Comparison of ENCODE assay signal across 15 cellular contexts in genomic region chr5:169657127-169657526, GRCh38. TPM values are rescaled to one million over a fixed set of nuclear protein-coding genes. Genes with fewer than 3 reads are reported as not detected.
DNase-seq lines count a peak whose midpoint lies in the region; ATAC-seq and TF ChIP-seq lines count a peak whose summit lies in the region.
"Had no signal": no experiment of that assay in that cellular context is flagged by ENCODE, and none has a peak within 500 bp of the region (broad histone marks: within the 10 kb centered on the region; RNA-seq: fewer than 3 reads in every experiment).

No MANE protein-coding gene starts in this region.

- H4K20me1 ChIP-seq in GM23248 (ENCODE audit: insufficient read depth): no peaks in the 10 kb centered on the region

- H3K4me1 Mint-ChIP-seq in CD14-positive monocyte: peaks cover 46% of the 10 kb centered on the region

- DNase-seq in CD14-positive monocyte (ENCODE audit: low spot score): no peak
- DNase-seq in GM23248: peak; percentile 10
- no peak for DNase-seq in activated naive CD4-positive, alpha-beta T cell treated with anti-CD3 and anti-CD28 coated beads, Interleukin-2, amount 50 U/mL, for 72 hours (ENCODE audit: low spot score in 2 of 2)
- no peak for DNase-seq in amygdala (lab: John Stamatoyannopoulos, UW)
- DNase-seq in OCI-M1 (lab: John Stamatoyannopoulos, UW): no peak
- DNase-seq in superior temporal gyrus (ENCODE audit: extremely low spot score): no peak
- DNase-seq in DMS153 treated with DMSO at 0.1 percent for 48 hours (lab: John Stamatoyannopoulos, UW; ENCODE audit: unreplicated experiment): no peak
- DNase-seq: DMS79, gastrocnemius medialis, Karpas-422, NCI-H1694, NCI-H526 treated with DMSO at 0.1 percent for 48 hours had no signal

- WGBS in GM23248 (ENCODE audit: low coverage in 1 of 2, low lambda C conversion rate in 2 of 2, missing lambda C conversion rate in 2 of 2), 2 experiments: 56 to 77% methylated on average over 1 of the region's 1 CpG

- H3K4me2 ChIP-seq in GM23248 (ENCODE audit: unreplicated experiment): no peak overlapping the region

- 0 out of 2 replicates have a peak overlapping the region, but pooled peaks have one; percentile 1 for H3K9ac ChIP-seq in GM23248

- H3K4me3 Mint-ChIP-seq in CD14-positive monocyte: no peak overlapping the region

- H3F3A ChIP-seq in GM23248 (ENCODE audit: insufficient read depth): peaks cover 11% of the 10 kb centered on the region

- intact Hi-C loops in CD14-positive monocyte (cut with micrococcal nuclease): loop anchor here in 1 of 2 donors (2.0 to 5.0 kb wide), 2 partner anchors 20 to 75 kb away; partner anchors contain the start of genes DOCK2 and SPDL1

- H3K4me1 ChIP-seq in GM23248 (ENCODE audit: insufficient read depth): peaks cover 14% of the 10 kb centered on the region
- H3K4me1 ChIP-seq: gastrocnemius medialis had no signal

- H3K27ac Mint-ChIP-seq in CD14-positive monocyte: peak overlapping the region in 5 of 7 donors; percentile 66 to 97 (median 86)
- H3K27ac Mint-ChIP-seq in activated naive CD4-positive, alpha-beta T cell treated with anti-CD3 and anti-CD28 coated beads, Interleukin-2, amount 50 U/mL, for 72 hours: peak overlapping the region; percentile 86 to 92

- H3K36me3 Mint-ChIP-seq in CD14-positive monocyte: peaks cover 63 to 72% of the 10 kb centered on the region in 2 donors
- H3K36me3 Mint-ChIP-seq in activated naive CD4-positive, alpha-beta T cell treated with anti-CD3 and anti-CD28 coated beads, Interleukin-2, amount 50 U/mL, for 72 hours: peaks cover 12 to 75% of the 10 kb centered on the region in 2 donors

- H3K79me2 ChIP-seq in GM23248 (ENCODE audit: insufficient read depth): no peaks in the 10 kb centered on the region

- peak overlapping the region; percentile 69 for H3K27ac ChIP-seq in GM23248
- H3K27ac ChIP-seq: gastrocnemius medialis, HL-60 had no signal

- no peak overlapping the region; the same call in 1 of the 2 replicates for H2AFZ ChIP-seq in GM23248

- H3K27me3 Mint-ChIP-seq in CD14-positive monocyte (ENCODE audit: low read depth in 3 of 3): no peaks in the 10 kb centered on the region

- in situ Hi-C loops in GM23248 (cut with MboI): no loop called here

- no peak overlapping the region for H3K4me3 ChIP-seq in GM23248
- H3K4me3 ChIP-seq: gastrocnemius medialis had no signal

- H3K9me3 ChIP-seq in GM23248 (ENCODE audit: low read depth): no peaks in the 10 kb centered on the region
- H3K9me3 ChIP-seq: gastrocnemius medialis had no signal

- H3K36me3 ChIP-seq in GM23248 (ENCODE audit: low read depth): no peaks in the 10 kb centered on the region
- H3K36me3 ChIP-seq: gastrocnemius medialis had no signal

- no peaks in the 10 kb centered on the region for H3K27me3 ChIP-seq in GM23248 (replicated peaks; ENCODE audit: insufficient read depth)
- H3K27me3 ChIP-seq: gastrocnemius medialis had no signal

- no peak for TF ChIP-seq CTCF in CD14-positive monocyte (IDR thresholded peaks at IDR 0.05)

- ATAC-seq in GM18517 (IDR thresholded peaks at IDR 0.05; ENCODE audit: unreplicated experiment): peak; percentile 49
- ATAC-seq in activated naive CD4-positive, alpha-beta T cell treated with anti-CD3 and anti-CD28 coated beads, Interleukin-2, amount 50 U/mL, for 72 hours: peak; percentile 70 to 71
- ATAC-seq: gastrocnemius medialis, Right ventricle myocardium inferior had no signal

- no peaks in the 10 kb centered on the region for H3K9me2 ChIP-seq in GM23248 (ENCODE audit: insufficient read depth)

- H3K9me3 Mint-ChIP-seq in CD14-positive monocyte: no peaks in the 10 kb centered on the region
- peaks cover 0 to 12% of the 10 kb centered on the region in 2 donors for H3K9me3 Mint-ChIP-seq in activated naive CD4-positive, alpha-beta T cell treated with anti-CD3 and anti-CD28 coated beads, Interleukin-2, amount 50 U/mL, for 72 hours

RNA-seq across cellular contexts. Expression of gene DOCK2, which starts 20.1 kb away (rescaled TPM):
- 100 to 1,000 TPM in 1 of 2 donors, 10 to 100 TPM in 1; 57.5 to 115 TPM for polyA plus RNA-seq in CD14-positive monocyte
- 10.4 and 12.1 TPM in 2 replicates for total RNA-seq in GM23248 (2014; rRNA removed; shearing (Covaris generic))
- polyA plus RNA-seq in GM23248 (2016; fragmentation: Nextera tagmentation; extraction: Ambion mirVana): 5.4 and 6.5 TPM in 2 replicates
- 100 to 1,000 TPM; 210 to 220 TPM for total RNA-seq in activated naive CD4-positive, alpha-beta T cell treated with anti-CD3 and anti-CD28 coated beads, Interleukin-2, amount 50 U/mL, for 72 hours

Comparison
In these comparisons a context has a peak if more than half of its experiments do, and no peak if none do; other contexts are left out.
1. RNA of gene DOCK2, which starts 20.1 kb away (total RNA-seq): 210 to 220 TPM in activated naive CD4-positive, alpha-beta T cell treated with anti-CD3 and anti-CD28 coated beads, Interleukin-2, amount 50 U/mL, for 72 hours; 10.4 to 12.1 TPM in GM23248; every median in the first group is over 10 times any median in the second.